In the genomic region with DNA sequence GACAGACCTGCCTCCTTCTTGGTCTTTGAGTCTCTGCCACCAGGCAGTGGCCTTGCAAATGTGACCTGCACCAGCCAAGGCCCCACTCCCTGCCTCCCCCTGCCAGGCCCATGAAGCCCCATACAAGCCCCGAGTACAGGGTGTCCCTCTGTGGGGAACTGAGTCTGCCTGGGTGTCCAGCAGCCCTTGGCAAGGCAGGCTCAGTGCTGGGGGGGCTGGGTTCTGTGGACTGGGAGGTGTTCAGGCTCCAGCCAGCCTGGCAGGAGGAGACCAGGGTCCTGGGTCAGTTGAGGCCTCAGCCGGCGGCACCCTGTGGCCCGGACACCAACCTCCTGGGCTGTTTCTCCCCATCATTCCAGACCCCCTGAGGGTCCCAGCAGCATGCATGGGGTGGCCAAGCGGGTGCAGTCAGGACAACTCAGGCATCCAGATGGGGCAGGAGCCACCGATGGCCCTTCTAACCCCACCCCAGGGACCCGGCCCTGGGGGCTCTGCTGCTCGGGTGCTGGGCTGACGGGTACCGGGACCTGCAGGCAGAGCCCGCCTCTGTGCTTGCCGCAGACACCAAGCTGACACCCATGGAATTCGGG, we compare ENCODE assay signal across 1 cellular context.
TF ChIP-seq lines count a peak whose summit lies in the region.

No MANE protein-coding gene starts in this region.

TF ChIP-seq in K562, 482 proteins besides CTCF, POLR2A, EP300 and RAD21 (continued from another document):
- TF ChIP-seq, protein P1, sequence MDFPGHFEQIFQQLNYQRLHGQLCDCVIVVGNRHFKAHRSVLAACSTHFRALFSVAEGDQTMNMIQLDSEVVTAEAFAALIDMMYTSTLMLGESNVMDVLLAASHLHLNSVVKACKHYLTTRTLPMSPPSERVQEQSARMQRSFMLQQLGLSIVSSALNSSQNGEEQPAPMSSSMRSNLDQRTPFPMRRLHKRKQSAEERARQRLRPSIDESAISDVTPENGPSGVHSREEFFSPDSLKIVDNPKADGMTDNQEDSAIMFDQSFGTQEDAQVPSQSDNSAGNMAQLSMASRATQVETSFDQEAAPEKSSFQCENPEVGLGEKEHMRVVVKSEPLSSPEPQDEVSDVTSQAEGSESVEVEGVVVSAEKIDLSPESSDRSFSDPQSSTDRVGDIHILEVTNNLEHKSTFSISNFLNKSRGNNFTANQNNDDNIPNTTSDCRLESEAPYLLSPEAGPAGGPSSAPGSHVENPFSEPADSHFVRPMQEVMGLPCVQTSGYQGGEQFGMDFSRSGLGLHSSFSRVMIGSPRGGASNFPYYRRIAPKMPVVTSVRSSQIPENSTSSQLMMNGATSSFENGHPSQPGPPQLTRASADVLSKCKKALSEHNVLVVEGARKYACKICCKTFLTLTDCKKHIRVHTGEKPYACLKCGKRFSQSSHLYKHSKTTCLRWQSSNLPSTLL (IDR thresholded peaks at IDR 0.05) = no peak
- TF ChIP-seq SOX6 (IDR thresholded peaks at IDR 0.05) (no peak), ZNF274 (IDR thresholded peaks at IDR 0.05; ENCODE audit: borderline replicate concordance, low read depth, low read length) (no peak), CREB1 (IDR thresholded peaks at IDR 0.05) (no peak), CREB1 (CRISPR knock-in tag; IDR thresholded peaks at IDR 0.05) (no peak), MCM2 (IDR thresholded peaks at IDR 0.05; ENCODE audit: low read depth) (no peak), SIN3A (IDR thresholded peaks at IDR 0.05; ENCODE audit: borderline replicate concordance in 2 of 2, control insufficient read depth in 1 of 2, low read depth in 2 of 2, low read length in 2 of 2) (no peak), STAT5B (CRISPR knock-in tag; IDR thresholded peaks at IDR 0.05) (no peak), ARID2 (IDR thresholded peaks at IDR 0.05) (no peak), ZNF57 (CRISPR knock-in tag; IDR thresholded peaks at IDR 0.05) (no peak), ETS2 (tag; IDR thresholded peaks at IDR 0.05; ENCODE audit: borderline replicate concordance, poor library complexity, severe bottlenecking) (no peak), ESRRA (IDR thresholded peaks at IDR 0.05; ENCODE audit: borderline replicate concordance, low read depth) (no peak), ARNT (IDR thresholded peaks at IDR 0.05) (no peak), HMG20A (CRISPR knock-in tag; conservative IDR thresholded peaks at IDR 0.05) (no peak), ZFX (CRISPR knock-in tag; IDR thresholded peaks at IDR 0.05) (no peak), THRAP3 (IDR thresholded peaks at IDR 0.05; ENCODE audit: borderline replicate concordance) (no peak)
- TF ChIP-seq, protein P2, sequence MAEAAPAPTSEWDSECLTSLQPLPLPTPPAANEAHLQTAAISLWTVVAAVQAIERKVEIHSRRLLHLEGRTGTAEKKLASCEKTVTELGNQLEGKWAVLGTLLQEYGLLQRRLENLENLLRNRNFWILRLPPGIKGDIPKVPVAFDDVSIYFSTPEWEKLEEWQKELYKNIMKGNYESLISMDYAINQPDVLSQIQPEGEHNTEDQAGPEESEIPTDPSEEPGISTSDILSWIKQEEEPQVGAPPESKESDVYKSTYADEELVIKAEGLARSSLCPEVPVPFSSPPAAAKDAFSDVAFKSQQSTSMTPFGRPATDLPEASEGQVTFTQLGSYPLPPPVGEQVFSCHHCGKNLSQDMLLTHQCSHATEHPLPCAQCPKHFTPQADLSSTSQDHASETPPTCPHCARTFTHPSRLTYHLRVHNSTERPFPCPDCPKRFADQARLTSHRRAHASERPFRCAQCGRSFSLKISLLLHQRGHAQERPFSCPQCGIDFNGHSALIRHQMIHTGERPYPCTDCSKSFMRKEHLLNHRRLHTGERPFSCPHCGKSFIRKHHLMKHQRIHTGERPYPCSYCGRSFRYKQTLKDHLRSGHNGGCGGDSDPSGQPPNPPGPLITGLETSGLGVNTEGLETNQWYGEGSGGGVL (CRISPR knock-in tag; IDR thresholded peaks at IDR 0.05) = no peak
- TF ChIP-seq, protein P3, sequence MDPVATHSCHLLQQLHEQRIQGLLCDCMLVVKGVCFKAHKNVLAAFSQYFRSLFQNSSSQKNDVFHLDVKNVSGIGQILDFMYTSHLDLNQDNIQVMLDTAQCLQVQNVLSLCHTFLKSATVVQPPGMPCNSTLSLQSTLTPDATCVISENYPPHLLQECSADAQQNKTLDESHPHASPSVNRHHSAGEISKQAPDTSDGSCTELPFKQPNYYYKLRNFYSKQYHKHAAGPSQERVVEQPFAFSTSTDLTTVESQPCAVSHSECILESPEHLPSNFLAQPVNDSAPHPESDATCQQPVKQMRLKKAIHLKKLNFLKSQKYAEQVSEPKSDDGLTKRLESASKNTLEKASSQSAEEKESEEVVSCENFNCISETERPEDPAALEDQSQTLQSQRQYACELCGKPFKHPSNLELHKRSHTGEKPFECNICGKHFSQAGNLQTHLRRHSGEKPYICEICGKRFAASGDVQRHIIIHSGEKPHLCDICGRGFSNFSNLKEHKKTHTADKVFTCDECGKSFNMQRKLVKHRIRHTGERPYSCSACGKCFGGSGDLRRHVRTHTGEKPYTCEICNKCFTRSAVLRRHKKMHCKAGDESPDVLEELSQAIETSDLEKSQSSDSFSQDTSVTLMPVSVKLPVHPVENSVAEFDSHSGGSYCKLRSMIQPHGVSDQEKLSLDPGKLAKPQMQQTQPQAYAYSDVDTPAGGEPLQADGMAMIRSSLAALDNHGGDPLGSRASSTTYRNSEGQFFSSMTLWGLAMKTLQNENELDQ (CRISPR knock-in tag; IDR thresholded peaks at IDR 0.05; ENCODE audit: borderline replicate concordance) = no peak
- TF ChIP-seq, protein P4, sequence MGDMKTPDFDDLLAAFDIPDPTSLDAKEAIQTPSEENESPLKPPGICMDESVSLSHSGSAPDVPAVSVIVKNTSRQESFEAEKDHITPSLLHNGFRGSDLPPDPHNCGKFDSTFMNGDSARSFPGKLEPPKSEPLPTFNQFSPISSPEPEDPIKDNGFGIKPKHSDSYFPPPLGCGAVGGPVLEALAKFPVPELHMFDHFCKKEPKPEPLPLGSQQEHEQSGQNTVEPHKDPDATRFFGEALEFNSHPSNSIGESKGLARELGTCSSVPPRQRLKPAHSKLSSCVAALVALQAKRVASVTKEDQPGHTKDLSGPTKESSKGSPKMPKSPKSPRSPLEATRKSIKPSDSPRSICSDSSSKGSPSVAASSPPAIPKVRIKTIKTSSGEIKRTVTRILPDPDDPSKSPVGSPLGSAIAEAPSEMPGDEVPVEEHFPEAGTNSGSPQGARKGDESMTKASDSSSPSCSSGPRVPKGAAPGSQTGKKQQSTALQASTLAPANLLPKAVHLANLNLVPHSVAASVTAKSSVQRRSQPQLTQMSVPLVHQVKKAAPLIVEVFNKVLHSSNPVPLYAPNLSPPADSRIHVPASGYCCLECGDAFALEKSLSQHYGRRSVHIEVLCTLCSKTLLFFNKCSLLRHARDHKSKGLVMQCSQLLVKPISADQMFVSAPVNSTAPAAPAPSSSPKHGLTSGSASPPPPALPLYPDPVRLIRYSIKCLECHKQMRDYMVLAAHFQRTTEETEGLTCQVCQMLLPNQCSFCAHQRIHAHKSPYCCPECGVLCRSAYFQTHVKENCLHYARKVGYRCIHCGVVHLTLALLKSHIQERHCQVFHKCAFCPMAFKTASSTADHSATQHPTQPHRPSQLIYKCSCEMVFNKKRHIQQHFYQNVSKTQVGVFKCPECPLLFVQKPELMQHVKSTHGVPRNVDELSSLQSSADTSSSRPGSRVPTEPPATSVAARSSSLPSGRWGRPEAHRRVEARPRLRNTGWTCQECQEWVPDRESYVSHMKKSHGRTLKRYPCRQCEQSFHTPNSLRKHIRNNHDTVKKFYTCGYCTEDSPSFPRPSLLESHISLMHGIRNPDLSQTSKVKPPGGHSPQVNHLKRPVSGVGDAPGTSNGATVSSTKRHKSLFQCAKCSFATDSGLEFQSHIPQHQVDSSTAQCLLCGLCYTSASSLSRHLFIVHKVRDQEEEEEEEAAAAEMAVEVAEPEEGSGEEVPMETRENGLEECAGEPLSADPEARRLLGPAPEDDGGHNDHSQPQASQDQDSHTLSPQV (IDR thresholded peaks at IDR 0.05) = no peak
